27 cellular contexts compared by ENCODE assay signal in genomic region chr1:155761746-155762400, GRCh38.
A peak's percentile ranks its signal among the peaks of the same experiment; 100 is the strongest.
DNase-seq lines count a peak whose midpoint lies in the region; ATAC-seq lines count a peak whose summit lies in the region.
"Had no signal": no experiment of that assay in that cellular context is flagged by ENCODE, and none has a peak within 500 bp of the region (broad histone marks: within the 10 kb centered on the region; RNA-seq: fewer than 3 reads in every experiment).

No MANE protein-coding gene starts in this region.

- no peak for DNase-seq in activated T-cell treated with anti-CD3 and anti-CD28 coated beads, Interleukin-2, amount 50 U/mL, for 24 hours
- DNase-seq in activated T-cell treated with anti-CD3 and anti-CD28 coated beads, Interleukin-2, amount 50 U/mL, for 72 hours, result no peak
- no peak for DNase-seq in T-helper 17 cell
- no peak for DNase-seq in epithelial cell of prostate (ENCODE audit: low read depth, low spot score)
- DNase-seq in pulmonary artery endothelial cell (ENCODE audit: low read depth, low spot score), result peak; percentile 4
- DNase-seq in iPS-NIHi7 (ENCODE audit: extremely low spot score), result no peak
- no peak for DNase-seq in AML-193 (lab: John Stamatoyannopoulos, UW)
- DNase-seq: 8988T; activated CD4-positive, alpha-beta T cell treated with anti-CD3 and anti-CD28 coated beads, Interleukin-2, amount 50 U/mL, for 4 hours; activated CD4-positive, CD25-positive, alpha-beta regulatory T cell; amygdala; brain microvascular endothelial cell; CD4-positive, CD25-positive, alpha-beta regulatory T cell; hypothalamus; immature natural killer cell; mesenchymal stem cell; NCI-H2029; NCI-H526; SHP77; T-helper 9 cell; uterus had no signal

- peak overlapping the region; percentile 4 for H3K27ac Mint-ChIP-seq in activated T-cell treated with anti-CD3 and anti-CD28 coated beads, Interleukin-2, amount 50 U/mL, for 24 hours
- no peak overlapping the region for H3K27ac Mint-ChIP-seq in activated T-cell treated with anti-CD3 and anti-CD28 coated beads, Interleukin-2, amount 50 U/mL, for 72 hours
- H3K27ac Mint-ChIP-seq in T-helper 17 cell, result peak overlapping the region; percentile 14
- H3K27ac Mint-ChIP-seq: immature natural killer cell; stimulated activated naive CD8-positive, alpha-beta T cell treated with anti-CD3 and anti-CD28 coated beads, Interleukin-15, Interleukin-2, amounts not matched to agents 100 ng/mL and 50 ng/mL, for 24 hours had no signal

- H3K36me3 Mint-ChIP-seq in activated T-cell treated with anti-CD3 and anti-CD28 coated beads, Interleukin-2, amount 50 U/mL, for 24 hours (ENCODE audit: low read depth), result peaks cover 87% of the 10 kb centered on the region
- H3K36me3 Mint-ChIP-seq in activated T-cell treated with anti-CD3 and anti-CD28 coated beads, Interleukin-2, amount 50 U/mL, for 72 hours (ENCODE audit: insufficient read depth in 2 of 2), result peaks cover 9 to 19% of the 10 kb centered on the region in 2 donors
- H3K36me3 Mint-ChIP-seq in T-helper 17 cell (ENCODE audit: low read depth), result peaks cover 20% of the 10 kb centered on the region

- no peaks in the 10 kb centered on the region for H3K4me1 Mint-ChIP-seq in activated T-cell treated with anti-CD3 and anti-CD28 coated beads, Interleukin-2, amount 50 U/mL, for 24 hours (ENCODE audit: low read depth)
- no peaks in the 10 kb centered on the region for H3K4me1 Mint-ChIP-seq in activated T-cell treated with anti-CD3 and anti-CD28 coated beads, Interleukin-2, amount 50 U/mL, for 72 hours (ENCODE audit: low read depth)
- no peaks in the 10 kb centered on the region for H3K4me1 Mint-ChIP-seq in T-helper 17 cell

- no peaks in the 10 kb centered on the region for H3K9me3 Mint-ChIP-seq in activated T-cell treated with anti-CD3 and anti-CD28 coated beads, Interleukin-2, amount 50 U/mL, for 24 hours
- no peaks in the 10 kb centered on the region for H3K9me3 Mint-ChIP-seq in activated T-cell treated with anti-CD3 and anti-CD28 coated beads, Interleukin-2, amount 50 U/mL, for 72 hours
- H3K9me3 Mint-ChIP-seq: activated naive CD4-positive, alpha-beta T cell treated with anti-CD3 and anti-CD28 coated beads, Interleukin-2, amount 50 U/mL, for 24 hours; CD4-positive, CD25-positive, alpha-beta regulatory T cell; immature natural killer cell; stimulated activated naive CD8-positive, alpha-beta T cell treated with anti-CD3 and anti-CD28 coated beads, Interleukin-15, Interleukin-2, amounts not matched to agents 100 ng/mL and 50 ng/mL, for 24 hours had no signal

- peak overlapping the region; percentile 98 for H3K27ac ChIP-seq in epithelial cell of prostate
- H3K27ac ChIP-seq: brain microvascular endothelial cell, parathyroid adenoma, skin epidermis, uterus had no signal

- H3K9me3 ChIP-seq in T-helper 17 cell (ENCODE audit: control insufficient read depth, low read length, poor library complexity, severe bottlenecking), result no peaks in the 10 kb centered on the region
- H3K9me3 ChIP-seq: uterus had no signal

- no peaks in the 10 kb centered on the region for H3K27me3 Mint-ChIP-seq in activated T-cell treated with anti-CD3 and anti-CD28 coated beads, Interleukin-2, amount 50 U/mL, for 24 hours
- no peaks in the 10 kb centered on the region for H3K27me3 Mint-ChIP-seq in activated T-cell treated with anti-CD3 and anti-CD28 coated beads, Interleukin-2, amount 50 U/mL, for 72 hours (ENCODE audit: low read depth)
- no peaks in the 10 kb centered on the region for H3K27me3 Mint-ChIP-seq in T-helper 17 cell
- H3K27me3 Mint-ChIP-seq: activated naive CD4-positive, alpha-beta T cell treated with anti-CD3 and anti-CD28 coated beads, Interleukin-2, amount 50 U/mL, for 24 hours; CD4-positive, CD25-positive, alpha-beta regulatory T cell; stimulated activated naive CD8-positive, alpha-beta T cell treated with anti-CD3 and anti-CD28 coated beads, Interleukin-15, Interleukin-2, amounts not matched to agents 100 ng/mL and 50 ng/mL, for 24 hours had no signal

- no peak for ATAC-seq in activated T-cell treated with anti-CD3 and anti-CD28 coated beads, Interleukin-2, amount 50 U/mL, for 72 hours (replicated peaks in 1 of 2)
- ATAC-seq in T-helper 17 cell (no peak), HG03095 (IDR thresholded peaks at IDR 0.05; ENCODE audit: unreplicated experiment) (no peak)
- ATAC-seq: Panc1 had no signal

- H3K4me3 Mint-ChIP-seq in activated T-cell treated with anti-CD3 and anti-CD28 coated beads, Interleukin-2, amount 50 U/mL, for 24 hours, result no peak overlapping the region
- H3K4me3 Mint-ChIP-seq in activated T-cell treated with anti-CD3 and anti-CD28 coated beads, Interleukin-2, amount 50 U/mL, for 72 hours, result no peak overlapping the region
- no peak overlapping the region for H3K4me3 Mint-ChIP-seq in T-helper 17 cell
- H3K4me3 Mint-ChIP-seq: activated naive CD4-positive, alpha-beta T cell treated with anti-CD3 and anti-CD28 coated beads, Interleukin-2, amount 50 U/mL, for 24 hours; CD4-positive, CD25-positive, alpha-beta regulatory T cell; immature natural killer cell; stimulated activated naive CD8-positive, alpha-beta T cell treated with anti-CD3 and anti-CD28 coated beads, Interleukin-15, Interleukin-2, amounts not matched to agents 100 ng/mL and 50 ng/mL, for 24 hours had no signal
